In genomic region chr20:10622657-10623418, GRCh38 we compare ENCODE assay signal across 11 cellular contexts. TPM values are rescaled to one million over a fixed set of nuclear protein-coding genes. Genes with fewer than 3 reads are reported as not detected.
DNase-seq lines count a peak whose midpoint lies in the region; ATAC-seq and TF ChIP-seq lines count a peak whose summit lies in the region.
"Had no signal": no experiment of that assay in that cellular context is flagged by ENCODE, and none has a peak within 500 bp of the region (broad histone marks: within the 10 kb centered on the region; RNA-seq: fewer than 3 reads in every experiment).

No MANE protein-coding gene starts in this region.

- no peak overlapping the region for H3K9ac ChIP-seq in rectal smooth muscle tissue (ENCODE audit: low read length)
- H3K9ac ChIP-seq: BLaER1 treated with 17β-estradiol and CSF1 and Interleukin-3, amounts not matched to agents 10 nM and 100 nM had no signal

- intact Hi-C loops in right cardiac atrium (cut with DNase I) = no loop called here

- DNase-seq in EL (peak; percentile 70), astrocyte of the spinal cord (ENCODE audit: low read depth, low spot score) (peak; percentile 83), right cardiac atrium (peak; percentile 61 to 80 (median 67)), middle frontal gyrus (ENCODE audit: extremely low spot score, low spot score) (no peak), T-helper 9 cell (no peak)
- DNase-seq: activated T-cell treated with anti-CD3 and anti-CD28 coated beads, Interleukin-2, amount 50 U/mL, for 72 hours; stimulated activated naive CD4-positive, alpha-beta T cell had no signal

- H3K4me3 ChIP-seq in astrocyte of the spinal cord (ENCODE audit: low read depth, low read length) (no peak overlapping the region), right cardiac atrium (ENCODE audit: low read length) (no peak overlapping the region), rectal smooth muscle tissue (ENCODE audit: low read length) (no peak overlapping the region)
- H3K4me3 ChIP-seq: BLaER1 treated with 17β-estradiol and CSF1 and Interleukin-3, amounts not matched to agents 10 nM and 100 nM had no signal

- ATAC-seq in right cardiac atrium (peak; percentile 84 to 95), HG03159 (IDR thresholded peaks at IDR 0.05; ENCODE audit: unreplicated experiment) (no peak), GM21360 (IDR thresholded peaks at IDR 0.05; ENCODE audit: unreplicated experiment) (no peak)
- ATAC-seq: activated T-cell treated with anti-CD3 and anti-CD28 coated beads, Interleukin-2, amount 50 U/mL, for 72 hours had no signal

- in situ Hi-C loops in astrocyte of the spinal cord (cut with HindIII; ENCODE audit: low sequenced_read_pairs) = no loop called here

- H3K36me3 ChIP-seq in rectal smooth muscle tissue (ENCODE audit: control insufficient read depth, insufficient read depth, low read length) = no peaks in the 10 kb centered on the region

- 47% methylated on average over 16 of the region's 16 CpGs for WGBS in right cardiac atrium

- peak overlapping the region; percentile 92 for H3K27ac ChIP-seq in right cardiac atrium (ENCODE audit: low read length)
- peak overlapping the region; percentile 8 for H3K27ac ChIP-seq in rectal smooth muscle tissue (ENCODE audit: low read depth, low read length)
- H3K27ac ChIP-seq: BLaER1 treated with 17β-estradiol and CSF1 and Interleukin-3, amounts not matched to agents 10 nM and 100 nM had no signal

- no peak for TF ChIP-seq CTCF in astrocyte of the spinal cord (IDR thresholded peaks at IDR 0.05; ENCODE audit: low read depth, low read length)

- H3K27me3 ChIP-seq in right cardiac atrium (ENCODE audit: control insufficient read depth, insufficient read depth) (no peaks in the 10 kb centered on the region), rectal smooth muscle tissue (ENCODE audit: control insufficient read depth, insufficient read depth, low read length) (no peaks in the 10 kb centered on the region)
- H3K27me3 ChIP-seq: BLaER1 treated with 17β-estradiol and CSF1 and Interleukin-3, amounts not matched to agents 10 nM and 100 nM had no signal

- H3K9me3 ChIP-seq in right cardiac atrium (ENCODE audit: control insufficient read depth, low read length) = no peaks in the 10 kb centered on the region

- H3K4me1 ChIP-seq in right cardiac atrium (ENCODE audit: control insufficient read depth, insufficient read depth, low read length) (no peaks in the 10 kb centered on the region), rectal smooth muscle tissue (ENCODE audit: control insufficient read depth, insufficient read depth, low read length) (no peaks in the 10 kb centered on the region)
- H3K4me1 ChIP-seq: BLaER1 treated with 17β-estradiol and CSF1 and Interleukin-3, amounts not matched to agents 10 nM and 100 nM had no signal

RNA-seq across cellular contexts. Expression of gene JAG1, which starts 51.0 kb away (rescaled TPM):
- total RNA-seq in right cardiac atrium = 10 to 100 TPM; 23.2 to 33.6 (median 30.0) TPM
- polyA plus RNA-seq in right cardiac atrium = 12.2 TPM

Comparison
In these comparisons a context has a peak if more than half of its experiments do, and no peak if none do; other contexts are left out.
1. DNase-seq: peak in EL (single experiment), astrocyte of the spinal cord (single experiment) and right cardiac atrium (3 of 3); none in middle frontal gyrus (single experiment) and T-helper 9 cell (single experiment).
2. ATAC-seq: peak in right cardiac atrium (2 of 2); none in HG03159 (single experiment) and GM21360 (single experiment).